ENCODE assay signal across 23 cellular contexts in genomic region chr2:159032156-159032555, GRCh38.
DNase-seq lines count a peak whose midpoint lies in the region; ATAC-seq and TF ChIP-seq lines count a peak whose summit lies in the region.
"Had no signal": no experiment of that assay in that cellular context is flagged by ENCODE, and none has a peak within 500 bp of the region (broad histone marks: within the 10 kb centered on the region; RNA-seq: fewer than 3 reads in every experiment).

No MANE protein-coding gene starts in this region.

- TF ChIP-seq RAD21 in SK-N-SH (IDR thresholded peaks at IDR 0.05; ENCODE audit: low read length), result no peak

- H3K9me3 Mint-ChIP-seq in nephron, result no peaks in the 10 kb centered on the region
- H3K9me3 Mint-ChIP-seq: stimulated activated memory B cell treated with anti-CD40 and anti-IgM and Interleukin-4, amounts not matched to agents 10 μg/mL and 1 μg/mL and 100 μg/mL, for 72 hours had no signal

- H4K20me1 ChIP-seq in SK-N-SH (ENCODE audit: insufficient read depth), result peaks cover 11% of the 10 kb centered on the region; the same call in 1 of the 2 replicates

- H3K4me1 Mint-ChIP-seq in nephron, result peaks cover 57% of the 10 kb centered on the region
- H3K4me1 Mint-ChIP-seq: CD4-positive, CD25-positive, alpha-beta regulatory T cell; naive thymus-derived CD8-positive, alpha-beta T cell; stimulated activated memory B cell treated with anti-CD40 and anti-IgM and Interleukin-4, amounts not matched to agents 10 μg/mL and 1 μg/mL and 100 μg/mL, for 72 hours had no signal

- H3K27me3 Mint-ChIP-seq in nephron (ENCODE audit: low read depth), result no peaks in the 10 kb centered on the region
- H3K27me3 Mint-ChIP-seq: naive thymus-derived CD8-positive, alpha-beta T cell had no signal

- peaks cover 21% of the 10 kb centered on the region for H3F3A ChIP-seq in SK-N-SH (replicated peaks; ENCODE audit: insufficient read depth)

- TF ChIP-seq EP300 in SK-N-SH (IDR thresholded peaks at IDR 0.05; ENCODE audit: borderline replicate concordance in 1 of 2, low read depth in 1 of 2, low read length in 1 of 2), result no peak

- POLR2A ChIA-PET in SK-N-SH (lab: Yijun Ruan, JAX), result no interaction called here

- no peaks in the 10 kb centered on the region for H3K9me3 ChIP-seq in SK-N-SH
- peaks cover 0 to 4% (median 0%) of the 10 kb centered on the region in 11 donors for H3K9me3 ChIP-seq in heart right ventricle
- H3K9me3 ChIP-seq in aorta (ENCODE audit: control insufficient read depth, low read length), result no peaks in the 10 kb centered on the region
- H3K9me3 ChIP-seq: gastroesophageal sphincter had no signal

- DNase-seq in SK-N-SH, result no peak
- no peak for DNase-seq in heart right ventricle
- no peak for DNase-seq in aorta
- DNase-seq in NCI-H2196 treated with DMSO at 0.1 percent for 48 hours (lab: John Stamatoyannopoulos, UW; ENCODE audit: unreplicated experiment), result no peak
- DNase-seq in HuH-7.5 (ENCODE audit: low spot score), result no peak
- no peak for DNase-seq in NCI-H187 treated with DMSO at 0.1 percent for 48 hours (lab: John Stamatoyannopoulos, UW)
- DNase-seq: activated CD4-positive, alpha-beta memory T cell treated with anti-CD3 and anti-CD28 coated beads for 36 hours; activated CD8-positive, alpha-beta memory T cell treated with anti-CD3 and anti-CD28 coated beads, Interleukin-2, amount 50 U/mL, for 48 hours; activated effector memory CD4-positive, alpha-beta T cell treated with Interleukin-2 at 50 U/mL for 16 hours; brain microvascular endothelial cell; CD4-positive, CD25-positive, alpha-beta regulatory T cell; EL; HCEC 1CT; naive thymus-derived CD8-positive, alpha-beta T cell; NCI-H1694; NCI-H2171 treated with DMSO at 0.1 percent for 48 hours; NCI-H526 treated with DMSO at 0.1 percent for 48 hours; stimulated activated CD4-positive, alpha-beta T cell treated with anti-CD3 and anti-CD28 coated beads, Interleukin-2, amount 100 ng/mL, for 48 hours had no signal

- H2AFZ ChIP-seq in SK-N-SH (ENCODE audit: low read depth), result no peak overlapping the region

- no peak for TF ChIP-seq CTCF in SK-N-SH (IDR thresholded peaks at IDR 0.05)
- TF ChIP-seq CTCF in heart right ventricle (IDR thresholded peaks at IDR 0.05), result no peak
- TF ChIP-seq CTCF in nephron (IDR thresholded peaks at IDR 0.05; ENCODE audit: unreplicated experiment in 3 of 3), result no peak

- no peak overlapping the region for H3K9ac ChIP-seq in SK-N-SH

- H3K4me1 ChIP-seq in SK-N-SH (ENCODE audit: control insufficient read depth in 1 of 2, insufficient read depth in 2 of 2, low read depth in 1 of 2, low read length in 1 of 2) (peaks cover 17 to 27% of the 10 kb centered on the region in 2 experiments; a peak in 3 of 4 replicates), heart right ventricle (peaks cover 22 to 77% (median 58%) of the 10 kb centered on the region in 9 donors), aorta (ENCODE audit: control insufficient read depth in 1 of 2, insufficient read depth in 2 of 2, low read length in 2 of 2) (peaks cover 4 to 20% of the 10 kb centered on the region in 2 donors)

- H3K9me2 ChIP-seq in SK-N-SH, result no peaks in the 10 kb centered on the region

- WGBS in SK-N-SH (ENCODE audit: low lambda C conversion rate), result 76% methylated on average over 3 of the region's 3 CpGs
- 29 to 57% methylated on average over 3 of the region's 3 CpGs for WGBS in heart right ventricle, 2 donors
- 51 to 54% methylated on average over 3 of the region's 3 CpGs for WGBS in aorta, 2 donors

- H3K36me3 ChIP-seq in SK-N-SH (replicated peaks in 1 of 2; ENCODE audit: control insufficient read depth in 1 of 2, insufficient read depth in 2 of 2, low read length in 1 of 2), result no peaks in the 10 kb centered on the region
- peaks cover 0 to 4% (median 0%) of the 10 kb centered on the region in 9 donors for H3K36me3 ChIP-seq in heart right ventricle
- no peaks in the 10 kb centered on the region for H3K36me3 ChIP-seq in aorta (ENCODE audit: control insufficient read depth in 1 of 2, insufficient read depth in 2 of 2, low read length in 1 of 2)
- H3K36me3 ChIP-seq: brain microvascular endothelial cell, gastroesophageal sphincter had no signal

- H3K27me3 ChIP-seq in SK-N-SH (ENCODE audit: insufficient read depth) (no peaks in the 10 kb centered on the region), heart right ventricle (no peaks in the 10 kb centered on the region), aorta (ENCODE audit: control insufficient read depth in 1 of 2, insufficient read depth in 2 of 2, low read length in 1 of 2) (no peaks in the 10 kb centered on the region)
- H3K27me3 ChIP-seq: brain microvascular endothelial cell, gastroesophageal sphincter had no signal

- peak overlapping the region; percentile 24 to 90 (median 66) for H3K27ac Mint-ChIP-seq in nephron
- H3K27ac Mint-ChIP-seq: activated CD4-positive, alpha-beta memory T cell treated with anti-CD3 and anti-CD28 coated beads for 36 hours; CD4-positive, CD25-positive, alpha-beta regulatory T cell; stimulated activated memory B cell treated with anti-CD40 and anti-IgM and Interleukin-4, amounts not matched to agents 10 μg/mL and 1 μg/mL and 100 μg/mL, for 72 hours had no signal

- no peak overlapping the region for H3K4me2 ChIP-seq in SK-N-SH

- CTCF ChIA-PET in SK-N-SH (lab: Yijun Ruan, JAX), result interaction anchor here (1.7 to 2.1 kb wide), 2 partner anchors 20 to 24 kb away, joined by 6 read pairs; no protein-coding TSS in a partner anchor

- peaks cover 32% of the 10 kb centered on the region for H3K36me3 Mint-ChIP-seq in nephron (ENCODE audit: low read depth)
- H3K36me3 Mint-ChIP-seq: activated CD4-positive, alpha-beta memory T cell treated with anti-CD3 and anti-CD28 coated beads for 36 hours; CD4-positive, CD25-positive, alpha-beta regulatory T cell; naive thymus-derived CD8-positive, alpha-beta T cell; stimulated activated memory B cell treated with anti-CD40 and anti-IgM and Interleukin-4, amounts not matched to agents 10 μg/mL and 1 μg/mL and 100 μg/mL, for 72 hours had no signal

- no peak overlapping the region for H3K4me3 Mint-ChIP-seq in nephron
- H3K4me3 Mint-ChIP-seq: activated CD4-positive, alpha-beta memory T cell treated with anti-CD3 and anti-CD28 coated beads for 36 hours; CD4-positive, CD25-positive, alpha-beta regulatory T cell; naive thymus-derived CD8-positive, alpha-beta T cell; stimulated activated memory B cell treated with anti-CD40 and anti-IgM and Interleukin-4, amounts not matched to agents 10 μg/mL and 1 μg/mL and 100 μg/mL, for 72 hours had no signal

- intact Hi-C loops in heart right ventricle (cut with DNase I) (loop anchor here in 6 of 10 donors (5.0 to 10.0 kb wide), 4 partner anchors 57 to 85 kb away; partner anchors contain the start of gene TANC1 (in 3 of the 6)), aorta (cut with DNase I) (loop anchor here in 1 of 2 donors (5.0 kb wide), 1 partner anchor 65 kb away; the partner anchor contains the start of gene TANC1)

- H3K27ac ChIP-seq in SK-N-SH (ENCODE audit: low read depth in 2 of 2, low read length in 1 of 2), result peak overlapping the region; percentile 84 to 86; a peak in 2 of 4 replicates
- H3K27ac ChIP-seq in heart right ventricle, result peak overlapping the region in 8 of 10 donors; percentile 13 to 89 (median 83)
- H3K27ac ChIP-seq in aorta (ENCODE audit: low read depth in 1 of 2, low read length in 2 of 2), result peak overlapping the region; percentile 7 to 39
- H3K27ac ChIP-seq: 22Rv1, brain microvascular endothelial cell had no signal

- H3K79me2 ChIP-seq in SK-N-SH (ENCODE audit: insufficient read depth), result peaks cover 88% of the 10 kb centered on the region

- H3K4me3 ChIP-seq in SK-N-SH (ENCODE audit: low read depth in 2 of 2, low read length in 1 of 2) (no peak overlapping the region), heart right ventricle (no peak overlapping the region), aorta (ENCODE audit: low read length in 2 of 2) (no peak overlapping the region)
- H3K4me3 ChIP-seq: gastroesophageal sphincter had no signal

- no peak for ATAC-seq in SK-N-SH treated with all-trans-retinoic acid at 6 μM for 48 hours
- ATAC-seq in heart right ventricle, result peak in 2 of 8 donors; percentile 17 to 53
- ATAC-seq in aorta (ENCODE audit: low FRiP score), result no peak
- ATAC-seq: gastroesophageal sphincter; naive thymus-derived CD8-positive, alpha-beta T cell; stimulated activated memory B cell treated with anti-CD40 and anti-IgM and Interleukin-4, amounts not matched to agents 10 μg/mL and 1 μg/mL and 100 μg/mL, for 72 hours had no signal

TF ChIP-seq in SK-N-SH, 30 proteins besides CTCF, POLR2A, EP300 and RAD21 (continues in another document):
- TF ChIP-seq POLR2AphosphoS5 (IDR thresholded peaks at IDR 0.05; ENCODE audit: low read depth, low read length), result no peak
- no peak for TF ChIP-seq GABPA (IDR thresholded peaks at IDR 0.05; ENCODE audit: low read depth)
- TF ChIP-seq MXI1 (IDR thresholded peaks at IDR 0.05; ENCODE audit: low read depth, low read length), result no peak

TF ChIP-seq in SK-N-SH treated with all-trans-retinoic acid at 6 μM for 48 hours, 23 proteins besides CTCF, POLR2A, EP300 and RAD21:
- TF ChIP-seq TCF4 (CRISPR knock-in tag; IDR thresholded peaks at IDR 0.05; ENCODE audit: borderline replicate concordance) (no peak), ZNF70 (CRISPR knock-in tag; IDR thresholded peaks at IDR 0.05) (no peak), OSR1 (CRISPR knock-in tag; IDR thresholded peaks at IDR 0.05) (no peak), ZFP30 (CRISPR knock-in tag; IDR thresholded peaks at IDR 0.05) (no peak), CSDC2 (CRISPR knock-in tag; IDR thresholded peaks at IDR 0.05) (no peak), TOX (CRISPR knock-in tag; IDR thresholded peaks at IDR 0.05; ENCODE audit: borderline replicate concordance) (no peak), RARB (CRISPR knock-in tag; IDR thresholded peaks at IDR 0.05) (no peak), GLIS3 (CRISPR knock-in tag; IDR thresholded peaks at IDR 0.05) (no peak), ZC3H10 (CRISPR knock-in tag; IDR thresholded peaks at IDR 0.05) (no peak), ZNF565 (CRISPR knock-in tag; conservative IDR thresholded peaks at IDR 0.05; ENCODE audit: low read depth) (no peak), ZNF8 (CRISPR knock-in tag; IDR thresholded peaks at IDR 0.05) (no peak), CSRNP3 (CRISPR knock-in tag; IDR thresholded peaks at IDR 0.05) (no peak)

Comparison
In these comparisons a context has a peak if more than half of its experiments do, and no peak if none do; other contexts are left out.
1. H3K27ac ChIP-seq: peak in every context shown above with its lines; median percentile 85 in SK-N-SH; 83 in heart right ventricle; 23 in aorta.